Comparison of ENCODE assay signal across 17 cellular contexts in genomic region chr10:52875341-52875740, GRCh38.
DNase-seq lines count a peak whose midpoint lies in the region; ATAC-seq and TF ChIP-seq lines count a peak whose summit lies in the region.
"Had no signal": no experiment of that assay in that cellular context is flagged by ENCODE, and none has a peak within 500 bp of the region (broad histone marks: within the 10 kb centered on the region; RNA-seq: fewer than 3 reads in every experiment).

No MANE protein-coding gene starts in this region.

- WGBS in heart left ventricle, 4 donors: 37 to 46% (median 42%) methylated on average over 2 of the region's 2 CpGs

- TF ChIP-seq CTCF in heart left ventricle (IDR thresholded peaks at IDR 0.05): no peak
- TF ChIP-seq CTCF in left ventricle myocardium inferior (IDR thresholded peaks at IDR 0.05; ENCODE audit: borderline replicate concordance): no peak
- TF ChIP-seq CTCF in neural progenitor cell (IDR thresholded peaks at IDR 0.05): no peak

- no peak for TF ChIP-seq POLR2A in heart left ventricle (IDR thresholded peaks at IDR 0.05)

- intact Hi-C loops in heart left ventricle (cut with DNase I) (no loop called here), left cardiac atrium (cut with DNase I) (no loop called here), left ventricle myocardium inferior (cut with micrococcal nuclease) (no loop called here)

- H3K27ac ChIP-seq in heart left ventricle: peak overlapping the region in 5 of 12 donors; percentile 11 to 41 (median 26)
- peak overlapping the region; percentile 69 for H3K27ac ChIP-seq in left ventricle myocardium inferior (replicated peaks)
- H3K27ac ChIP-seq in neural progenitor cell: no peak overlapping the region
- H3K27ac ChIP-seq: GM23248 had no signal

- no peak for DNase-seq in heart left ventricle
- DNase-seq in left cardiac atrium: no peak
- no peak for DNase-seq in left ventricle myocardium inferior
- no peak for DNase-seq in neural progenitor cell (ENCODE audit: low spot score)
- DNase-seq in HAP-1 (ENCODE audit: low spot score in 2 of 2): no peak
- no peak for DNase-seq in NCI-H2029 treated with DMSO at 0.1 percent for 48 hours (lab: John Stamatoyannopoulos, UW)
- DNase-seq in mesenteric fat pad (ENCODE audit: low spot score): no peak
- DNase-seq: C1 segment of cervical spinal cord; Calu3; CD4-positive, alpha-beta memory T cell; COR-L47; DMS153; DND-41; GM23248; H7 had no signal

- H4K20me1 ChIP-seq in neural progenitor cell (ENCODE audit: low read depth): no peaks in the 10 kb centered on the region

- H3K9me3 ChIP-seq in heart left ventricle: no peaks in the 10 kb centered on the region
- H3K9me3 ChIP-seq in left ventricle myocardium inferior (replicated peaks): no peaks in the 10 kb centered on the region
- no peaks in the 10 kb centered on the region for H3K9me3 ChIP-seq in neural progenitor cell (ENCODE audit: low read depth)
- no peaks in the 10 kb centered on the region for H3K9me3 ChIP-seq in HAP-1

- H3K9ac ChIP-seq in neural progenitor cell: no peak overlapping the region
- H3K9ac ChIP-seq: GM23248 had no signal

- ATAC-seq in heart left ventricle (peak in 3 of 4 donors; percentile 23 to 70 (median 60)), left cardiac atrium (no peak)
- ATAC-seq: GM12878, HCT116 had no signal

- no peak overlapping the region for H2AFZ ChIP-seq in neural progenitor cell (replicated peaks)
- H2AFZ ChIP-seq: GM23248 had no signal

- H3K4me1 ChIP-seq in heart left ventricle (peaks cover 0 to 36% (median 7%) of the 10 kb centered on the region in 12 donors), left ventricle myocardium inferior (peaks cover 60% of the 10 kb centered on the region), neural progenitor cell (no peaks in the 10 kb centered on the region), HAP-1 (no peaks in the 10 kb centered on the region)

- H3K4me3 ChIP-seq in heart left ventricle: no peak overlapping the region
- no peak overlapping the region for H3K4me3 ChIP-seq in left ventricle myocardium inferior
- H3K4me3 ChIP-seq in neural progenitor cell: no peak overlapping the region
- no peak overlapping the region for H3K4me3 ChIP-seq in HAP-1
- H3K4me3 ChIP-seq: GM12878, GM23248 had no signal

- H3K4me1 Mint-ChIP-seq in neural progenitor cell: peaks cover 33% of the 10 kb centered on the region
- H3K4me1 Mint-ChIP-seq: CD4-positive, alpha-beta memory T cell had no signal

- peaks cover 2% of the 10 kb centered on the region for H3K27me3 Mint-ChIP-seq in neural progenitor cell (ENCODE audit: insufficient read depth, low read depth)
- H3K27me3 Mint-ChIP-seq: CD4-positive, alpha-beta memory T cell had no signal

- H3K36me3 ChIP-seq in heart left ventricle (no peaks in the 10 kb centered on the region), left ventricle myocardium inferior (no peaks in the 10 kb centered on the region), neural progenitor cell (no peaks in the 10 kb centered on the region), HAP-1 (replicated peaks) (no peaks in the 10 kb centered on the region)

- H3K36me3 Mint-ChIP-seq in neural progenitor cell: no peaks in the 10 kb centered on the region
- H3K36me3 Mint-ChIP-seq: CD4-positive, alpha-beta memory T cell had no signal

- no peaks in the 10 kb centered on the region for H3K27me3 ChIP-seq in heart left ventricle
- no peaks in the 10 kb centered on the region for H3K27me3 ChIP-seq in left ventricle myocardium inferior (ENCODE audit: low read depth)
- H3K27me3 ChIP-seq in neural progenitor cell: no peaks in the 10 kb centered on the region
- 0 out of 2 replicates have a peak, but pooled peaks cover 2% of the 10 kb centered on the region for H3K27me3 ChIP-seq in HAP-1 (ENCODE audit: low read depth)

- no peaks in the 10 kb centered on the region for H3K79me2 ChIP-seq in neural progenitor cell (ENCODE audit: low read depth)

- peak overlapping the region; percentile 38 for H3K27ac Mint-ChIP-seq in neural progenitor cell
- H3K27ac Mint-ChIP-seq: CD4-positive, alpha-beta memory T cell had no signal

- peaks cover 1% of the 10 kb centered on the region for H3K9me3 Mint-ChIP-seq in neural progenitor cell

- no peak overlapping the region for H3K4me3 Mint-ChIP-seq in neural progenitor cell
- H3K4me3 Mint-ChIP-seq: CD4-positive, alpha-beta memory T cell had no signal

- in situ Hi-C loops in HAP-1 (cut with MboI; ENCODE audit: low sequenced_read_pairs): no loop called here

- H3K4me2 ChIP-seq in neural progenitor cell: no peak overlapping the region

- H3F3A ChIP-seq in neural progenitor cell (ENCODE audit: low read depth): no peaks in the 10 kb centered on the region

Comparison
In these comparisons a context has a peak if more than half of its experiments do, and no peak if none do; other contexts are left out.
1. ATAC-seq: peak in heart left ventricle (3 of 4); none in left cardiac atrium (0 of 2).